8 cellular contexts compared by ENCODE assay signal in the genomic region with DNA sequence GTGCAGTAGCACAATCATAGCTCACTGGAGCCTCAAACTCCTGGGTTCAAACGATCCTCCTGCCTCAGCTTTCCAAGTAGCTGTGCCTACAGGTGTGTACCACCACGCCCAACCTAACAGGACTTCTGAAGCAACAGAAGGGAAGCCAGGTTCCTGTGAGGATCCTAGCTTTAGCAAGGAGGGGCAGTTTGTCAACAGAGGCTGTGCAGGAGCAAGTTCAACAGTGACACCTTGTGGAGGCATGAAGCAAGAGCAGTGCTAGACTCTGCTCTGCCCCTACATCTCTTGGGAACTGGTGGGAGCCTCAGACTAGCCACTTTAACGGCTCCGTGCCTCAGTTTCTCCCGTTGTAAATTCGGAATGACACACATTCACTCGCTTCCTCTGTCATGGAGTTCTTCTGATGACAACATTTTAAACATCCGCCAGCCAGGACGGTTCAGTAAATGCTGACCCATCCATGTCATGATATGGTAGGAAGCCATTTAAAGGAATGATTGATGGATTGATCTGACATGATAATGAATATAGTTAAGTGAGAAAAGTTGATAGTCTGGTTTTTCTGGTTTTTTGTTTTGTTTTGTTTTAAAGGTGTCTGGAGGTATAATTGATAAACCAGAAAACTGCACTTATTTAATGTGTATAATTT.
DNase-seq lines count a peak whose midpoint lies in the region; ATAC-seq and TF ChIP-seq lines count a peak whose summit lies in the region.

No MANE protein-coding gene starts in this region.

- no peak overlapping the region for H3K9ac ChIP-seq in MM.1S (ENCODE audit: low read length)

- H3K36me3 ChIP-seq in MM.1S (replicated peaks; ENCODE audit: insufficient read depth, low read length) (no peaks in the 10 kb centered on the region), lower lobe of right lung (no peaks in the 10 kb centered on the region)

- no peaks in the 10 kb centered on the region for H4K20me1 ChIP-seq in MM.1S (ENCODE audit: insufficient read depth, low read length)

- H3K27me3 ChIP-seq in MM.1S (replicated peaks; ENCODE audit: insufficient read depth, low read length), result no peaks in the 10 kb centered on the region
- H3K27me3 ChIP-seq in lower lobe of right lung (ENCODE audit: low read depth), result no peaks in the 10 kb centered on the region

- H3K79me2 ChIP-seq in MM.1S (ENCODE audit: low read length), result no peaks in the 10 kb centered on the region

- no peak overlapping the region for H3K4me2 ChIP-seq in MM.1S (ENCODE audit: low read depth, low read length)

- peak; percentile 13 for DNase-seq in activated CD4-positive, alpha-beta T cell treated with anti-CD3 and anti-CD28 coated beads, Interleukin-2, amount 50 U/mL, for 1 hour
- no peak for DNase-seq in activated CD4-positive, alpha-beta T cell treated with anti-CD3 and anti-CD28 coated beads, Interleukin-2, amount 50 U/mL, for 4 hours
- DNase-seq in MM.1S, result peak; percentile 46
- peak; percentile 33 to 46 for DNase-seq in activated CD4-positive, alpha-beta T cell treated with anti-CD3 and anti-CD28 coated beads, Interleukin-2, amount 50 U/mL, for 48 hours
- DNase-seq in lower lobe of right lung, result no peak
- DNase-seq in amygdala (lab: John Stamatoyannopoulos, UW), result no peak

- H3K4me3 ChIP-seq in MM.1S (ENCODE audit: low read length) (no peak overlapping the region), lower lobe of right lung (no peak overlapping the region)

- no peak overlapping the region for H2AFZ ChIP-seq in MM.1S (ENCODE audit: low read length)

- H3K9me2 ChIP-seq in MM.1S (replicated peaks; ENCODE audit: insufficient read depth, low read length), result no peaks in the 10 kb centered on the region

- H3F3A ChIP-seq in MM.1S (ENCODE audit: insufficient read depth, low read length), result peaks cover 20% of the 10 kb centered on the region

- H3K27ac ChIP-seq in MM.1S (ENCODE audit: low read length) (no peak overlapping the region), lower lobe of right lung (no peak overlapping the region)

- ATAC-seq in lower lobe of right lung (no peak), HG02970 (IDR thresholded peaks at IDR 0.05; ENCODE audit: low FRiP score, unreplicated experiment) (no peak), HG02610 (IDR thresholded peaks at IDR 0.05; ENCODE audit: unreplicated experiment) (no peak)

- peak; percentile 72 for TF ChIP-seq CTCF in MM.1S (IDR thresholded peaks at IDR 0.05; ENCODE audit: low read length)
- TF ChIP-seq CTCF in lower lobe of right lung (IDR thresholded peaks at IDR 0.05), result peak; percentile 57

- H3K9me3 ChIP-seq in MM.1S (replicated peaks; ENCODE audit: insufficient read depth, low read length) (no peaks in the 10 kb centered on the region), lower lobe of right lung (peaks cover 17% of the 10 kb centered on the region)

- intact Hi-C loops in lower lobe of right lung (cut with DNase I), result no loop called here

- peaks cover 11% of the 10 kb centered on the region; the same call in 1 of the 2 replicates for H3K4me1 ChIP-seq in MM.1S (ENCODE audit: low read length)
- H3K4me1 ChIP-seq in lower lobe of right lung, result peaks cover 12% of the 10 kb centered on the region

Comparison
In these comparisons a context has a peak if more than half of its experiments do, and no peak if none do; other contexts are left out.
1. DNase-seq: peak in activated CD4-positive, alpha-beta T cell treated with anti-CD3 and anti-CD28 coated beads, Interleukin-2, amount 50 U/mL, for 1 hour (single experiment), MM.1S (single experiment) and activated CD4-positive, alpha-beta T cell treated with anti-CD3 and anti-CD28 coated beads, Interleukin-2, amount 50 U/mL, for 48 hours (2 of 2); none in activated CD4-positive, alpha-beta T cell treated with anti-CD3 and anti-CD28 coated beads, Interleukin-2, amount 50 U/mL, for 4 hours (0 of 2), lower lobe of right lung (single experiment) and amygdala (0 of 56).